In the genomic region with DNA sequence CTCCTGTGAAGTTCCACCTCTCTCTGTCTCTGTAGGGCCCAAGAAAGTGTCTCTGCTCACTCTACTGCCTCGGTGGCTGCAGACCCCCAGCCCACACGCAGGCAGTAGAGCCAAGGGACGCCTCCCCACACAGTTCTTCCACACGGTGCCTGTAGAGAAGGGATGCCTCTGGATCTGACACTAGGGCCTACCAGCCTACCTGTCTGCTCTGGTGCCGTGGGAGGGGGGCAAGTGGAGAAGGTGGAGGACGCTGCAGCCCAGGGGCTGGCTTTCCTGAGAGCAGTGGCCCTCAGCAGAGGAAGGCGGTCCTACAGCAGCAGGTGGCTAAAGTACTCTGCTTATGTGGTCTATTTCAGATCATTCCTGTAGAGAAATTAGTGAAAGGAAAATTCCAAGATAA, we compare ENCODE assay signal across 7 cellular contexts.
"Had no signal": no experiment of that assay in that cellular context is flagged by ENCODE, and none has a peak within 500 bp of the region (broad histone marks: within the 10 kb centered on the region; RNA-seq: fewer than 3 reads in every experiment).

No MANE protein-coding gene starts in this region.

- H2AFZ ChIP-seq: GM23338 had no signal

- H3K4me3 ChIP-seq: GM23338 had no signal

- H3K27ac Mint-ChIP-seq: GM23338 had no signal

- FAIRE-seq: H1, H54, HTR-8/SVneo had no signal

- H3K4me2 ChIP-seq: GM23338 had no signal

- H3K9me3 Mint-ChIP-seq: GM23338 had no signal

- H3K4me3 Mint-ChIP-seq: GM23338 had no signal

- DNase-seq: HCEC 1CT, IMR-90, KBM-7 had no signal
